1 cellular context compared by ENCODE assay signal in genomic region chr4:8478801-8479744, GRCh38.
TF ChIP-seq lines count a peak whose summit lies in the region.

No MANE protein-coding gene starts in this region.

TF ChIP-seq in K562, 482 proteins besides CTCF, POLR2A, EP300 and RAD21 (continued from another document):
- no peak for TF ChIP-seq ZNF449 (CRISPR knock-in tag; IDR thresholded peaks at IDR 0.05)
- TF ChIP-seq ZNF274 (IDR thresholded peaks at IDR 0.05; ENCODE audit: borderline replicate concordance, low read depth, low read length), result no peak
- TF ChIP-seq ZNF277 (CRISPR knock-in tag; IDR thresholded peaks at IDR 0.05; ENCODE audit: borderline replicate concordance), result no peak
- no peak for TF ChIP-seq ZSCAN32 (CRISPR knock-in tag; IDR thresholded peaks at IDR 0.05)
